Comparison of ENCODE assay signal across 1 cellular context in genomic region chr10:115653473-115653872, GRCh38.
TF ChIP-seq lines count a peak whose summit lies in the region.

No MANE protein-coding gene starts in this region.

TF ChIP-seq in HepG2, 621 proteins besides CTCF, POLR2A, EP300 and RAD21 (continued from another document):
- TF ChIP-seq KIAA2018 (CRISPR knock-in tag; IDR thresholded peaks at IDR 0.05; ENCODE audit: borderline replicate concordance) (no peak), ZNF512 (CRISPR knock-in tag; IDR thresholded peaks at IDR 0.05) (no peak), NPAS2 (CRISPR knock-in tag; IDR thresholded peaks at IDR 0.05; ENCODE audit: borderline replicate concordance) (no peak), ZNF790 (CRISPR knock-in tag; IDR thresholded peaks at IDR 0.05; ENCODE audit: borderline replicate concordance) (no peak), FOXO4 (CRISPR knock-in tag; conservative IDR thresholded peaks at IDR 0.05) (no peak), ZNF589 (CRISPR knock-in tag; conservative IDR thresholded peaks at IDR 0.05) (no peak), ZHX1 (CRISPR knock-in tag; IDR thresholded peaks at IDR 0.05; ENCODE audit: low read depth) (no peak), SOX6 (IDR thresholded peaks at IDR 0.05) (no peak), SOX6 (CRISPR knock-in tag; IDR thresholded peaks at IDR 0.05) (peak; percentile 92), NCOR1 (IDR thresholded peaks at IDR 0.05; ENCODE audit: borderline replicate concordance, low read length) (no peak), KLF16 (CRISPR knock-in tag; IDR thresholded peaks at IDR 0.05) (no peak), MXD3 (CRISPR knock-in tag; IDR thresholded peaks at IDR 0.05) (no peak), KAT7 (CRISPR knock-in tag; IDR thresholded peaks at IDR 0.05; ENCODE audit: borderline replicate concordance) (no peak), SETDB1 (CRISPR knock-in tag; IDR thresholded peaks at IDR 0.05; ENCODE audit: borderline replicate concordance) (no peak), ZBTB33 (CRISPR knock-in tag; IDR thresholded peaks at IDR 0.05) (no peak), HOMEZ (CRISPR knock-in tag; IDR thresholded peaks at IDR 0.05; ENCODE audit: low read depth) (no peak), ZNF121 (CRISPR knock-in tag; IDR thresholded peaks at IDR 0.05) (no peak), ZNF773 (CRISPR knock-in tag; IDR thresholded peaks at IDR 0.05; ENCODE audit: borderline replicate concordance) (no peak), TBX2 (CRISPR knock-in tag; IDR thresholded peaks at IDR 0.05; ENCODE audit: borderline replicate concordance) (no peak), SP4 (CRISPR knock-in tag; IDR thresholded peaks at IDR 0.05) (no peak), ZNF260 (CRISPR knock-in tag; IDR thresholded peaks at IDR 0.05; ENCODE audit: borderline replicate concordance, low read depth) (no peak), BCLAF1 (IDR thresholded peaks at IDR 0.05) (no peak), MXD1 (CRISPR knock-in tag; IDR thresholded peaks at IDR 0.05) (no peak), POLR2AphosphoS2 (IDR thresholded peaks at IDR 0.05; ENCODE audit: low read depth, low read length) (no peak), ZNF777 (CRISPR knock-in tag; IDR thresholded peaks at IDR 0.05) (no peak), ZNF24 (IDR thresholded peaks at IDR 0.05) (no peak), MAFF (IDR thresholded peaks at IDR 0.05; ENCODE audit: low read depth, low read length) (no peak), ZNF18 (CRISPR knock-in tag; IDR thresholded peaks at IDR 0.05; ENCODE audit: insufficient replicate concordance) (no peak), KDM2A (CRISPR knock-in tag; IDR thresholded peaks at IDR 0.05; ENCODE audit: borderline replicate concordance, low read depth) (no peak), TRIM22 (IDR thresholded peaks at IDR 0.05) (no peak)
